ENCODE assay signal across 27 cellular contexts in the genomic region with DNA sequence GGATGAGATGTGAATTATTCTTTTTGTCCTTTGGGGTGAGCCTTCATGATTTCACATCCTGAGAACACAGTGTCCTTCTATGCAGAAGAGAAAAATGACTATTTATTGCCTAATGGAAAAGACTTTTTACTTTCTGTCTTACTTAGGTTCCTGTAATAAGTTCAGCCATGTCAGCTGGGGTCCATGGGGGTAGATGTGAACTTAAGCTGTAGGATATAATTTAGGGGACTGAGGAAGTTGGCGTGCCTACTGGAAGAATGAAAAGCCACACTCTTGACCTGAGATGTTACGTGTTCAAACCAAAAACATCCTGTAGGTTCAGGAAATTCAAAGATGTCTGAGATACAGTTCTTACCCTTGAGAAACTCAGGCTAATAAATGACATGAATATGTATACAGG.
"Had no signal": no experiment of that assay in that cellular context is flagged by ENCODE, and none has a peak within 500 bp of the region (broad histone marks: within the 10 kb centered on the region; RNA-seq: fewer than 3 reads in every experiment).

No MANE protein-coding gene starts in this region.

- ATAC-seq: natural killer cell treated with Interleukin-12 subunit alpha and Interleukin-12 subunit beta and Interleukin-15 and Interleukin-18, amount 100 ng/mL, for 72 hours; pancreas; right cardiac atrium; right lobe of liver; stimulated activated effector memory CD8-positive, alpha-beta T cell treated with anti-CD3 and anti-CD28 coated beads, Interleukin-12 subunit alpha, Interleukin-12 subunit beta, amount 100 ng/mL, for 72 hours; stimulated activated naive B cell treated with anti-CD40 and anti-IgM and Interleukin-4, amounts not matched to agents 10 μg/mL and 1 μg/mL and 100 μg/mL, for 72 hours had no signal

- H3K4me1 ChIP-seq: pancreas, prostate gland, right lobe of liver, sigmoid colon, stomach, thyroid gland, tibial nerve, upper lobe of left lung, vagina had no signal

- H3K9me3 Mint-ChIP-seq: neural crest cell; stimulated activated naive B cell treated with anti-CD40 and anti-IgM and Interleukin-4, amounts not matched to agents 10 μg/mL and 1 μg/mL and 100 μg/mL, for 72 hours had no signal

- H3K27me3 ChIP-seq: neutrophil, pancreas, right lobe of liver, sigmoid colon, stomach, thyroid gland, tibial nerve, upper lobe of left lung, vagina had no signal

- H3K4me1 Mint-ChIP-seq: neural crest cell; stimulated activated effector memory CD8-positive, alpha-beta T cell treated with anti-CD3 and anti-CD28 coated beads, Interleukin-12 subunit alpha, Interleukin-12 subunit beta, amount 100 ng/mL, for 72 hours; stimulated activated naive B cell treated with anti-CD40 and anti-IgM and Interleukin-4, amounts not matched to agents 10 μg/mL and 1 μg/mL and 100 μg/mL, for 72 hours had no signal

- H3K36me3 ChIP-seq: neutrophil, pancreas, prostate gland, right lobe of liver, sigmoid colon, stomach, thoracic aorta, thyroid gland, tibial nerve, upper lobe of left lung, vagina had no signal

- H3K4me3 ChIP-seq: pancreas, prostate gland, right lobe of liver, sigmoid colon, stomach, thoracic aorta, thyroid gland, tibial nerve, upper lobe of left lung, vagina had no signal

- DNase-seq: nephron progenitor cell; nucleus accumbens; pancreas; retina; right cardiac atrium; right lobe of liver; sigmoid colon; small intestine; stimulated activated CD4-positive, alpha-beta T cell treated with anti-CD3 and anti-CD28 coated beads, Interleukin-15, amount 100 ng/mL, for 24 hours; stimulated activated CD4-positive, alpha-beta T cell treated with anti-CD3 and anti-CD28 coated beads, Interleukin-2, amount 100 ng/mL, for 24 hours; stimulated activated CD4-positive, alpha-beta T cell treated with anti-CD3 and anti-CD28 coated beads, Interleukin-2, amount 100 ng/mL, for 48 hours; stimulated activated CD4-positive, alpha-beta T cell treated with anti-CD3 and anti-CD28 coated beads, Interleukin-4, amount 100 ng/mL, for 24 hours; stimulated activated naive B cell treated with anti-CD40 and anti-IgM and Interleukin-4, amounts not matched to agents 10 μg/mL and 1 μg/mL and 100 μg/mL, for 72 hours; stimulated activated naive CD4-positive, alpha-beta T cell treated with Interleukin-2 at 50 U/mL for 16 hours; stomach; thyroid gland; trophoblast cell; upper lobe of left lung had no signal

- H3K4me3 Mint-ChIP-seq: natural killer cell treated with Interleukin-12 subunit alpha and Interleukin-12 subunit beta and Interleukin-15 and Interleukin-18, amount 100 ng/mL, for 72 hours; nephron progenitor cell; neural crest cell; stimulated activated effector memory CD8-positive, alpha-beta T cell treated with anti-CD3 and anti-CD28 coated beads, Interleukin-12 subunit alpha, Interleukin-12 subunit beta, amount 100 ng/mL, for 72 hours; stimulated activated naive B cell treated with anti-CD40 and anti-IgM and Interleukin-4, amounts not matched to agents 10 μg/mL and 1 μg/mL and 100 μg/mL, for 72 hours; stimulated activated naive CD8-positive, alpha-beta T cell treated with anti-CD3 and anti-CD28 coated beads, Interleukin-15, Interleukin-2, amounts not matched to agents 100 ng/mL and 50 ng/mL, for 24 hours had no signal

- H3K27ac Mint-ChIP-seq: natural killer cell treated with Interleukin-12 subunit alpha and Interleukin-12 subunit beta and Interleukin-15 and Interleukin-18, amount 100 ng/mL, for 72 hours; nephron progenitor cell; stimulated activated effector memory CD8-positive, alpha-beta T cell treated with anti-CD3 and anti-CD28 coated beads, Interleukin-12 subunit alpha, Interleukin-12 subunit beta, amount 100 ng/mL, for 72 hours; stimulated activated naive B cell treated with anti-CD40 and anti-IgM and Interleukin-4, amounts not matched to agents 10 μg/mL and 1 μg/mL and 100 μg/mL, for 72 hours; stimulated activated naive CD8-positive, alpha-beta T cell treated with anti-CD3 and anti-CD28 coated beads, Interleukin-15, Interleukin-2, amounts not matched to agents 100 ng/mL and 50 ng/mL, for 24 hours had no signal

- H3K27me3 Mint-ChIP-seq: natural killer cell treated with Interleukin-12 subunit alpha and Interleukin-12 subunit beta and Interleukin-15 and Interleukin-18, amount 100 ng/mL, for 72 hours; stimulated activated naive B cell treated with anti-CD40 and anti-IgM and Interleukin-4, amounts not matched to agents 10 μg/mL and 1 μg/mL and 100 μg/mL, for 72 hours; stimulated activated naive CD8-positive, alpha-beta T cell treated with anti-CD3 and anti-CD28 coated beads, Interleukin-15, Interleukin-2, amounts not matched to agents 100 ng/mL and 50 ng/mL, for 24 hours had no signal

- H3K9me3 ChIP-seq: neutrophil, pancreas, prostate gland, sigmoid colon, stomach, thoracic aorta, thyroid gland, tibial nerve, upper lobe of left lung, vagina had no signal

- H3K36me3 Mint-ChIP-seq: natural killer cell treated with Interleukin-12 subunit alpha and Interleukin-12 subunit beta and Interleukin-15 and Interleukin-18, amount 100 ng/mL, for 72 hours; stimulated activated effector memory CD8-positive, alpha-beta T cell treated with anti-CD3 and anti-CD28 coated beads, Interleukin-12 subunit alpha, Interleukin-12 subunit beta, amount 100 ng/mL, for 72 hours; stimulated activated naive B cell treated with anti-CD40 and anti-IgM and Interleukin-4, amounts not matched to agents 10 μg/mL and 1 μg/mL and 100 μg/mL, for 72 hours had no signal

- H3K27ac ChIP-seq: neutrophil, pancreas, prostate gland, right lobe of liver, sigmoid colon, stomach, thoracic aorta, thyroid gland, tibial nerve, upper lobe of left lung, vagina had no signal
